In genomic region chr1:38533772-38534472, GRCh38 we compare ENCODE assay signal across 22 cellular contexts.
DNase-seq lines count a peak whose midpoint lies in the region; ATAC-seq lines count a peak whose summit lies in the region.
"Had no signal": no experiment of that assay in that cellular context is flagged by ENCODE, and none has a peak within 500 bp of the region (broad histone marks: within the 10 kb centered on the region; RNA-seq: fewer than 3 reads in every experiment).

No MANE protein-coding gene starts in this region.

- peak; percentile 98 for ATAC-seq in activated CD4-positive, alpha-beta T cell treated with anti-CD3 and anti-CD28 coated beads for 36 hours
- ATAC-seq in stimulated activated naive CD8-positive, alpha-beta T cell treated with anti-CD3 and anti-CD28 coated beads, Interleukin-15, amount 100 ng/mL, for 72 hours, result peak; percentile 99
- ATAC-seq: A549; effector memory CD8-positive, alpha-beta T cell; foreskin keratinocyte; stimulated activated memory B cell treated with anti-CD40 and anti-IgM and Interleukin-4, amounts not matched to agents 10 μg/mL and 1 μg/mL and 100 μg/mL, for 72 hours had no signal

- intact Hi-C loops in activated CD4-positive, alpha-beta T cell treated with anti-CD3 and anti-CD28 coated beads for 36 hours (cut with DNase I, micrococcal nuclease), result loop anchor here in 1 of 2 experiments (1.0 kb wide), 1 partner anchor 25 kb away; no protein-coding TSS in a partner anchor
- intact Hi-C loops in posterior cingulate gyrus (cut with DNase I), result no loop called here

- H3K9me3 Mint-ChIP-seq in activated CD4-positive, alpha-beta T cell treated with anti-CD3 and anti-CD28 coated beads for 36 hours (ENCODE audit: low read depth), result no peaks in the 10 kb centered on the region
- H3K9me3 Mint-ChIP-seq in activated naive CD8-positive, alpha-beta T cell (ENCODE audit: low read depth), result no peaks in the 10 kb centered on the region
- no peaks in the 10 kb centered on the region for H3K9me3 Mint-ChIP-seq in stimulated activated naive CD8-positive, alpha-beta T cell treated with anti-CD3 and anti-CD28 coated beads, Interleukin-15, amount 100 ng/mL, for 72 hours
- H3K9me3 Mint-ChIP-seq: effector memory CD8-positive, alpha-beta T cell; immature natural killer cell; stimulated activated memory B cell treated with anti-CD40 and anti-IgM and Interleukin-4, amounts not matched to agents 10 μg/mL and 1 μg/mL and 100 μg/mL, for 72 hours had no signal

- no peaks in the 10 kb centered on the region for H3K36me3 Mint-ChIP-seq in activated CD4-positive, alpha-beta T cell treated with anti-CD3 and anti-CD28 coated beads for 36 hours (ENCODE audit: low read depth)
- no peaks in the 10 kb centered on the region for H3K36me3 Mint-ChIP-seq in activated naive CD8-positive, alpha-beta T cell
- H3K36me3 Mint-ChIP-seq: immature natural killer cell; stimulated activated memory B cell treated with anti-CD40 and anti-IgM and Interleukin-4, amounts not matched to agents 10 μg/mL and 1 μg/mL and 100 μg/mL, for 72 hours had no signal

- H3K27ac Mint-ChIP-seq in activated CD4-positive, alpha-beta T cell treated with anti-CD3 and anti-CD28 coated beads for 36 hours, result no peak overlapping the region
- peak overlapping the region; percentile 72 for H3K27ac Mint-ChIP-seq in activated naive CD8-positive, alpha-beta T cell
- H3K27ac Mint-ChIP-seq in stimulated activated naive CD8-positive, alpha-beta T cell treated with anti-CD3 and anti-CD28 coated beads, Interleukin-15, amount 100 ng/mL, for 72 hours, result peak overlapping the region in 1 of 2 donors; percentile 13
- H3K27ac Mint-ChIP-seq: B cell; effector memory CD8-positive, alpha-beta T cell; immature natural killer cell; stimulated activated memory B cell treated with anti-CD40 and anti-IgM and Interleukin-4, amounts not matched to agents 10 μg/mL and 1 μg/mL and 100 μg/mL, for 72 hours had no signal

- no peak overlapping the region for H3K4me3 Mint-ChIP-seq in activated CD4-positive, alpha-beta T cell treated with anti-CD3 and anti-CD28 coated beads for 36 hours
- H3K4me3 Mint-ChIP-seq in activated naive CD8-positive, alpha-beta T cell, result no peak overlapping the region
- no peak overlapping the region for H3K4me3 Mint-ChIP-seq in stimulated activated naive CD8-positive, alpha-beta T cell treated with anti-CD3 and anti-CD28 coated beads, Interleukin-15, amount 100 ng/mL, for 72 hours
- H3K4me3 Mint-ChIP-seq: B cell; effector memory CD8-positive, alpha-beta T cell; immature natural killer cell; stimulated activated memory B cell treated with anti-CD40 and anti-IgM and Interleukin-4, amounts not matched to agents 10 μg/mL and 1 μg/mL and 100 μg/mL, for 72 hours had no signal

- CTCF ChIA-PET in activated CD4-positive, alpha-beta T cell treated with anti-CD3 and anti-CD28 coated beads for 36 hours (lab: Charles Lee), result interaction anchor here (0.8 kb wide), 1 partner anchor 9 kb away, joined by 3 read pairs; no protein-coding TSS in a partner anchor

- H3K4me1 Mint-ChIP-seq in activated CD4-positive, alpha-beta T cell treated with anti-CD3 and anti-CD28 coated beads for 36 hours, result peaks cover 14% of the 10 kb centered on the region
- peaks cover 16% of the 10 kb centered on the region for H3K4me1 Mint-ChIP-seq in activated naive CD8-positive, alpha-beta T cell (ENCODE audit: low read depth)
- H3K4me1 Mint-ChIP-seq in stimulated activated naive CD8-positive, alpha-beta T cell treated with anti-CD3 and anti-CD28 coated beads, Interleukin-15, amount 100 ng/mL, for 72 hours, result peaks cover 24% of the 10 kb centered on the region
- H3K4me1 Mint-ChIP-seq: B cell; immature natural killer cell; stimulated activated memory B cell treated with anti-CD40 and anti-IgM and Interleukin-4, amounts not matched to agents 10 μg/mL and 1 μg/mL and 100 μg/mL, for 72 hours had no signal

- H3K27me3 Mint-ChIP-seq in activated CD4-positive, alpha-beta T cell treated with anti-CD3 and anti-CD28 coated beads for 36 hours, result peaks cover 5% of the 10 kb centered on the region
- H3K27me3 Mint-ChIP-seq in activated naive CD8-positive, alpha-beta T cell, result peaks cover 6% of the 10 kb centered on the region
- no peaks in the 10 kb centered on the region for H3K27me3 Mint-ChIP-seq in stimulated activated naive CD8-positive, alpha-beta T cell treated with anti-CD3 and anti-CD28 coated beads, Interleukin-15, amount 100 ng/mL, for 72 hours
- H3K27me3 Mint-ChIP-seq: stimulated activated memory B cell treated with anti-CD40 and anti-IgM and Interleukin-4, amounts not matched to agents 10 μg/mL and 1 μg/mL and 100 μg/mL, for 72 hours had no signal

- DNase-seq in activated CD4-positive, alpha-beta T cell treated with anti-CD3 and anti-CD28 coated beads for 36 hours, result peak; percentile 43
- DNase-seq in activated CD4-positive, alpha-beta T cell treated with anti-CD3 and anti-CD28 coated beads for 1 hour, result no peak
- peak; percentile 8 for DNase-seq in stimulated activated CD4-positive, alpha-beta T cell treated with anti-CD3 and anti-CD28 coated beads, Interleukin-4, amount 100 ng/mL, for 24 hours
- DNase-seq in stimulated activated CD4-positive, alpha-beta T cell treated with anti-CD3 and anti-CD28 coated beads, Interleukin-4, amount 100 ng/mL, for 4 hours, result no peak
- DNase-seq in stimulated activated naive CD8-positive, alpha-beta T cell treated with anti-CD3 and anti-CD28 coated beads, Interleukin-15, amount 100 ng/mL, for 72 hours, result peak; percentile 14 to 47
- DNase-seq in NOMO-1 treated with DMSO at 0.1 percent for 48 hours (lab: John Stamatoyannopoulos, UW; ENCODE audit: unreplicated experiment), result no peak
- DNase-seq in posterior cingulate gyrus, result no peak
- DNase-seq: activated CD8-positive, alpha-beta memory T cell treated with anti-CD3 and anti-CD28 coated beads for 24 hours; activated effector memory CD4-positive, alpha-beta T cell treated with Interleukin-2 at 50 U/mL for 16 hours; colonic mucosa; DMS53; effector memory CD8-positive, alpha-beta T cell; foreskin keratinocyte; immature natural killer cell; mesenchymal stem cell; NCI-H2171; NCI-H524; testis had no signal

- POLR2A ChIA-PET in activated CD4-positive, alpha-beta T cell treated with anti-CD3 and anti-CD28 coated beads for 36 hours (lab: Charles Lee), result interaction anchor here (0.7 kb wide), 1 partner anchor 507 kb away, joined by 3 read pairs; no protein-coding TSS in a partner anchor

Comparison
In these comparisons a context has a peak if more than half of its experiments do, and no peak if none do; other contexts are left out.
1. DNase-seq: peak in activated CD4-positive, alpha-beta T cell treated with anti-CD3 and anti-CD28 coated beads for 36 hours (single experiment), stimulated activated CD4-positive, alpha-beta T cell treated with anti-CD3 and anti-CD28 coated beads, Interleukin-4, amount 100 ng/mL, for 24 hours (single experiment) and stimulated activated naive CD8-positive, alpha-beta T cell treated with anti-CD3 and anti-CD28 coated beads, Interleukin-15, amount 100 ng/mL, for 72 hours (2 of 2); none in activated CD4-positive, alpha-beta T cell treated with anti-CD3 and anti-CD28 coated beads for 1 hour (single experiment), stimulated activated CD4-positive, alpha-beta T cell treated with anti-CD3 and anti-CD28 coated beads, Interleukin-4, amount 100 ng/mL, for 4 hours (0 of 2), NOMO-1 treated with DMSO at 0.1 percent for 48 hours (single experiment) and posterior cingulate gyrus (0 of 10).